Comparison of ENCODE assay signal across 8 cellular contexts in genomic region chr10:62166331-62167154, GRCh38.
DNase-seq lines count a peak whose midpoint lies in the region; ATAC-seq and TF ChIP-seq lines count a peak whose summit lies in the region.

No MANE protein-coding gene starts in this region.

- H3K4me2 ChIP-seq in PC-3 (ENCODE audit: low read length): no peak overlapping the region
- no peak overlapping the region for H3K4me2 ChIP-seq in neural progenitor cell

- no peaks in the 10 kb centered on the region for H3K4me1 Mint-ChIP-seq in neural progenitor cell
- peaks cover 0 to 4% (median 1%) of the 10 kb centered on the region in 3 donors for H3K4me1 Mint-ChIP-seq in CD8-positive, alpha-beta memory T cell

- H3K27ac ChIP-seq in PC-3 (ENCODE audit: low read length) (no peak overlapping the region), neural progenitor cell (no peak overlapping the region)
- no peak overlapping the region for H3K27ac ChIP-seq in CD8-positive, alpha-beta memory T cell (ENCODE audit: low read depth, low read length)

- H3K9me3 ChIP-seq in PC-3 (ENCODE audit: low read length) (no peaks in the 10 kb centered on the region), neural progenitor cell (ENCODE audit: low read depth) (no peaks in the 10 kb centered on the region)
- H3K9me3 ChIP-seq in CD8-positive, alpha-beta memory T cell (ENCODE audit: low read length): no peaks in the 10 kb centered on the region

- ATAC-seq in GM18870 (IDR thresholded peaks at IDR 0.05; ENCODE audit: unreplicated experiment): peak; percentile 99
- peak; percentile 99 for ATAC-seq in HG02870 (IDR thresholded peaks at IDR 0.05; ENCODE audit: unreplicated experiment)
- no peak for ATAC-seq in PC-3

- H3K4me1 ChIP-seq in PC-3 (ENCODE audit: insufficient read depth, low read length): peaks cover 3% of the 10 kb centered on the region
- no peaks in the 10 kb centered on the region for H3K4me1 ChIP-seq in neural progenitor cell
- no peaks in the 10 kb centered on the region for H3K4me1 ChIP-seq in CD8-positive, alpha-beta memory T cell (ENCODE audit: insufficient read depth, low read length)

- TF ChIP-seq CTCF in PC-3 (conservative IDR thresholded peaks at IDR 0.05; ENCODE audit: low read depth, low read length): no peak
- TF ChIP-seq CTCF in neural progenitor cell (IDR thresholded peaks at IDR 0.05): no peak

- no peak overlapping the region for H3K9ac ChIP-seq in PC-3 (ENCODE audit: low read length)
- H3K9ac ChIP-seq in neural progenitor cell: no peak overlapping the region

- H3F3A ChIP-seq in PC-3 (ENCODE audit: low read length, unreplicated experiment) (no peaks in the 10 kb centered on the region), neural progenitor cell (ENCODE audit: low read depth) (no peaks in the 10 kb centered on the region)

- H3K27me3 ChIP-seq in PC-3 (ENCODE audit: low read length) (no peaks in the 10 kb centered on the region), neural progenitor cell (no peaks in the 10 kb centered on the region)
- no peaks in the 10 kb centered on the region for H3K27me3 ChIP-seq in CD8-positive, alpha-beta memory T cell (ENCODE audit: insufficient read depth, low read length, poor library complexity, severe bottlenecking)

- H4K20me1 ChIP-seq in PC-3 (ENCODE audit: low read length) (no peaks in the 10 kb centered on the region), neural progenitor cell (ENCODE audit: low read depth) (no peaks in the 10 kb centered on the region)

- no peaks in the 10 kb centered on the region for H3K9me2 ChIP-seq in PC-3 (replicated peaks; ENCODE audit: low read length)

- H3K4me3 Mint-ChIP-seq in neural progenitor cell: no peak overlapping the region
- no peak overlapping the region for H3K4me3 Mint-ChIP-seq in CD8-positive, alpha-beta memory T cell

- intact Hi-C loops in PC-3 (cut with micrococcal nuclease): no loop called here

- H2AFZ ChIP-seq in PC-3 (ENCODE audit: low read length): peak overlapping the region; percentile 3; the same call in 1 of the 2 replicates
- H2AFZ ChIP-seq in neural progenitor cell (replicated peaks): peak overlapping the region; percentile 30

- H3K36me3 Mint-ChIP-seq in neural progenitor cell: no peaks in the 10 kb centered on the region
- H3K36me3 Mint-ChIP-seq in CD8-positive, alpha-beta memory T cell: no peaks in the 10 kb centered on the region

- H3K79me2 ChIP-seq in PC-3 (ENCODE audit: low read length) (no peaks in the 10 kb centered on the region), neural progenitor cell (ENCODE audit: low read depth) (no peaks in the 10 kb centered on the region)

- CTCF ChIA-PET in PC-3 (lab: Charles Lee): no interaction called here
- CTCF ChIA-PET in CD8-positive, alpha-beta memory T cell (lab: Charles Lee): no interaction called here

- POLR2A ChIA-PET in PC-3 (lab: Charles Lee; ENCODE audit: unreplicated experiment): no interaction called here
- POLR2A ChIA-PET in CD8-positive, alpha-beta memory T cell (lab: Charles Lee): no interaction called here

- H3K27ac Mint-ChIP-seq in neural progenitor cell: no peak overlapping the region
- no peak overlapping the region for H3K27ac Mint-ChIP-seq in CD8-positive, alpha-beta memory T cell

- DNase-seq in PC-3 (no peak), neural progenitor cell (ENCODE audit: low spot score) (no peak), NCI-H1092 treated with DMSO at 0.1 percent for 48 hours (lab: John Stamatoyannopoulos, UW) (no peak), NCI-H146 (lab: John Stamatoyannopoulos, UW) (no peak)
- no peak for DNase-seq in activated CD4-positive, alpha-beta T cell treated with anti-CD3 and anti-CD28 coated beads for 4 hours
- no peak for DNase-seq in CD8-positive, alpha-beta memory T cell

- H3K27me3 Mint-ChIP-seq in neural progenitor cell (ENCODE audit: insufficient read depth, low read depth): no peaks in the 10 kb centered on the region
- peaks cover 0 to 1% of the 10 kb centered on the region in 2 donors for H3K27me3 Mint-ChIP-seq in CD8-positive, alpha-beta memory T cell

- no TSS peak for BruUV-seq in PC-3 (replicated peaks; lab: Mats Ljungman, UMichigan)

- H3K36me3 ChIP-seq in PC-3 (ENCODE audit: low read depth, low read length) (no peaks in the 10 kb centered on the region), neural progenitor cell (no peaks in the 10 kb centered on the region)
- no peaks in the 10 kb centered on the region for H3K36me3 ChIP-seq in CD8-positive, alpha-beta memory T cell (ENCODE audit: insufficient read depth, low read length)

- H3K4me3 ChIP-seq in PC-3 (ENCODE audit: low read length) (no peak overlapping the region), neural progenitor cell (no peak overlapping the region)
- H3K4me3 ChIP-seq in CD8-positive, alpha-beta memory T cell (ENCODE audit: low read length): no peak overlapping the region

- H3K9me3 Mint-ChIP-seq in neural progenitor cell: peaks cover 3% of the 10 kb centered on the region
- no peaks in the 10 kb centered on the region for H3K9me3 Mint-ChIP-seq in CD8-positive, alpha-beta memory T cell
